14 cellular contexts compared by ENCODE assay signal in the genomic region with DNA sequence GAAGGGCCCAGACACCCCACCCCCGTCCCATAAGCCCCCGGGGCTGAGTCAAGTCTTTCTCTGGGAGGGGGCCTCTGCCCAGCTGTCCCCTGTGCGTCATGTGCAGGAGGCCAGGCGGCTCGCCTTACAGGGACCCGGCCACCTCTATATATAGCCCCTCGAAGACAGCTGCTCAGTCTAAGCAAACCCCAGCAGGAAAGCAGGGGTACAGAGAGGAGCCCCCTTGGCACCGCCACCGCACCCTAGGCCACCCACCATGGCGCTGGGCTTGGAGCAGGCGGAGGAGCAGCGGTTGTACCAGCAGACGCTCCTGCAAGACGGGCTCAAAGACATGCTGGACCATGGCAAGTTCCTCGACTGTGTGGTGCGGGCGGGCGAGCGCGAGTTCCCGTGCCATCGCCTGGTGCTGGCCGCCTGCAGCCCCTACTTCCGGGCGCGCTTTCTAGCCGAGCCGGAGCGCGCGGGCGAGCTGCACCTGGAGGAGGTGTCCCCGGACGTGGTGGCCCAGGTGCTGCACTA. TPM values are rescaled to one million over a fixed set of nuclear protein-coding genes. Genes with fewer than 3 reads are reported as not detected.
A peak's percentile ranks its signal among the peaks of the same experiment; 100 is the strongest.
DNase-seq lines count a peak whose midpoint lies in the region; ATAC-seq and TF ChIP-seq lines count a peak whose summit lies in the region.
"Had no signal": no experiment of that assay in that cellular context is flagged by ENCODE, and none has a peak within 500 bp of the region (broad histone marks: within the 10 kb centered on the region; RNA-seq: fewer than 3 reads in every experiment).

Gene KLHL40, plus strand, starts transcription at position 175 of the 519 bp plus-strand sequence. Its CDS starts 82 bp downstream, at position 257.

- no peaks in the 10 kb centered on the region for H3F3A ChIP-seq in SK-N-SH (replicated peaks; ENCODE audit: insufficient read depth)

- CTCF ChIA-PET in SK-N-SH (lab: Yijun Ruan, JAX) = interaction anchor here (0.6 to 0.7 kb wide), 2 partner anchors 27 to 95 kb away, joined by 3 read pairs; no protein-coding TSS in a partner anchor

- no peaks in the 10 kb centered on the region for H3K36me3 ChIP-seq in SK-N-SH (replicated peaks in 1 of 2; ENCODE audit: control insufficient read depth in 1 of 2, insufficient read depth in 2 of 2, low read length in 1 of 2)
- no peaks in the 10 kb centered on the region for H3K36me3 ChIP-seq in hepatocyte (replicated peaks; ENCODE audit: insufficient read depth, low read depth)
- H3K36me3 ChIP-seq in BE2C = no peaks in the 10 kb centered on the region

- H3K27me3 ChIP-seq in SK-N-SH (ENCODE audit: insufficient read depth) (peaks cover 19% of the 10 kb centered on the region; the same call in 1 of the 2 replicates), hepatocyte (no peaks in the 10 kb centered on the region), BE2C (no peaks in the 10 kb centered on the region)

- H3K4me1 Mint-ChIP-seq in stimulated activated effector memory CD8-positive, alpha-beta T cell treated with anti-CD3 and anti-CD28 coated beads, Interleukin-12 subunit alpha, Interleukin-12 subunit beta, amount 100 ng/mL, for 72 hours = peaks cover 8% of the 10 kb centered on the region

- H3K4me2 ChIP-seq in SK-N-SH = peak within 1 kb of the TSS; percentile 77
- peak within 1 kb of the TSS; percentile 26 for H3K4me2 ChIP-seq in hepatocyte

- no peak within 1 kb of the TSS for H3K27ac Mint-ChIP-seq in stimulated activated effector memory CD8-positive, alpha-beta T cell treated with anti-CD3 and anti-CD28 coated beads, Interleukin-12 subunit alpha, Interleukin-12 subunit beta, amount 100 ng/mL, for 72 hours
- H3K27ac Mint-ChIP-seq: WTC11 had no signal

- ATAC-seq in SK-N-SH treated with all-trans-retinoic acid at 6 μM for 48 hours (no peak; the same call in 2 of the 3 replicates), GM19351 (IDR thresholded peaks at IDR 0.05; ENCODE audit: unreplicated experiment) (no peak)
- no peak for ATAC-seq in stimulated activated effector memory CD8-positive, alpha-beta T cell treated with anti-CD3 and anti-CD28 coated beads, Interleukin-12 subunit alpha, Interleukin-12 subunit beta, amount 100 ng/mL, for 72 hours
- ATAC-seq: WTC11 had no signal

- H2AFZ ChIP-seq in SK-N-SH (ENCODE audit: low read depth) (no peak within 1 kb of the TSS), hepatocyte (no peak within 1 kb of the TSS)

- H3K4me3 ChIP-seq in SK-N-SH (ENCODE audit: low read depth in 2 of 2, low read length in 1 of 2) = peak within 1 kb of the TSS in 1 of 2 experiments; percentile 6; a peak in 1 of 4 replicates
- H3K4me3 ChIP-seq in hepatocyte = no peak within 1 kb of the TSS
- no peak within 1 kb of the TSS for H3K4me3 ChIP-seq in BE2C (ENCODE audit: low read depth, low read length)

- no peaks in the 10 kb centered on the region for H3K79me2 ChIP-seq in SK-N-SH (ENCODE audit: insufficient read depth)
- no peaks in the 10 kb centered on the region for H3K79me2 ChIP-seq in hepatocyte

- no peaks in the 10 kb centered on the region for H3K36me3 Mint-ChIP-seq in stimulated activated effector memory CD8-positive, alpha-beta T cell treated with anti-CD3 and anti-CD28 coated beads, Interleukin-12 subunit alpha, Interleukin-12 subunit beta, amount 100 ng/mL, for 72 hours
- H3K36me3 Mint-ChIP-seq: WTC11 had no signal

- no peaks in the 10 kb centered on the region; a peak in 1 of 4 replicates for H3K4me1 ChIP-seq in SK-N-SH (ENCODE audit: control insufficient read depth in 1 of 2, insufficient read depth in 2 of 2, low read depth in 1 of 2, low read length in 1 of 2)
- H3K4me1 ChIP-seq in hepatocyte (ENCODE audit: insufficient read depth) = peaks cover 5% of the 10 kb centered on the region
- H3K4me1 ChIP-seq in BE2C = no peaks in the 10 kb centered on the region

- H3K9me3 ChIP-seq in SK-N-SH (no peaks in the 10 kb centered on the region), hepatocyte (ENCODE audit: low read depth) (no peaks in the 10 kb centered on the region), BE2C (no peaks in the 10 kb centered on the region)

- TF ChIP-seq EP300 in SK-N-SH (IDR thresholded peaks at IDR 0.05; ENCODE audit: borderline replicate concordance in 1 of 2, low read depth in 1 of 2, low read length in 1 of 2) = no peak

- H3K27ac ChIP-seq in SK-N-SH (ENCODE audit: low read depth in 2 of 2, low read length in 1 of 2) (no peak within 1 kb of the TSS), angular gyrus (ENCODE audit: low read depth, low read length) (peak within 1 kb of the TSS; percentile 67), hepatocyte (peak within 1 kb of the TSS; percentile 72)
- H3K27ac ChIP-seq: 22Rv1 had no signal

- DNase-seq in SK-N-SH = no peak
- no peak for DNase-seq in hepatocyte (ENCODE audit: low spot score)
- no peak for DNase-seq in stimulated activated effector memory CD8-positive, alpha-beta T cell treated with anti-CD3 and anti-CD28 coated beads, Interleukin-12 subunit alpha, Interleukin-12 subunit beta, amount 100 ng/mL, for 72 hours (ENCODE audit: low spot score in 2 of 2)
- DNase-seq in NCI-H510A treated with DMSO at 0.1 percent for 48 hours (lab: John Stamatoyannopoulos, UW) = no peak
- no peak for DNase-seq in BE2C
- DNase-seq: activated gamma-delta T cell treated with Interleukin-2 at 50 U/mL for 16 hours, SHP77, small intestine had no signal

- WGBS in SK-N-SH (ENCODE audit: low lambda C conversion rate) = 27% methylated on average over 2 of the region's 34 CpGs
- 95% methylated on average over 33 of the region's 34 CpGs for WGBS in hepatocyte (ENCODE audit: low lambda C conversion rate, missing lambda C conversion rate)

- POLR2A ChIA-PET in SK-N-SH (lab: Yijun Ruan, JAX) = no interaction called here

- no peak within 1 kb of the TSS for H3K9ac ChIP-seq in SK-N-SH

- H3K4me3 Mint-ChIP-seq in stimulated activated effector memory CD8-positive, alpha-beta T cell treated with anti-CD3 and anti-CD28 coated beads, Interleukin-12 subunit alpha, Interleukin-12 subunit beta, amount 100 ng/mL, for 72 hours = peak within 1 kb of the TSS; percentile 9
- H3K4me3 Mint-ChIP-seq: WTC11 had no signal

- H4K20me1 ChIP-seq in SK-N-SH (ENCODE audit: insufficient read depth) = no peaks in the 10 kb centered on the region
- no peaks in the 10 kb centered on the region for H4K20me1 ChIP-seq in hepatocyte (ENCODE audit: insufficient read depth, poor library complexity, severe bottlenecking)

- H3K9me3 Mint-ChIP-seq in stimulated activated effector memory CD8-positive, alpha-beta T cell treated with anti-CD3 and anti-CD28 coated beads, Interleukin-12 subunit alpha, Interleukin-12 subunit beta, amount 100 ng/mL, for 72 hours = no peaks in the 10 kb centered on the region
- H3K9me3 Mint-ChIP-seq: WTC11 had no signal

- TF ChIP-seq CTCF in SK-N-SH (IDR thresholded peaks at IDR 0.05) (no peak), hepatocyte (IDR thresholded peaks at IDR 0.05; ENCODE audit: poor library complexity) (no peak), BE2C (IDR thresholded peaks at IDR 0.05; ENCODE audit: low read depth, low read length) (no peak)

- no peak for TF ChIP-seq RAD21 in SK-N-SH (IDR thresholded peaks at IDR 0.05; ENCODE audit: low read length)

- H3K9me2 ChIP-seq in SK-N-SH (no peaks in the 10 kb centered on the region), hepatocyte (replicated peaks; ENCODE audit: insufficient read depth) (no peaks in the 10 kb centered on the region)

TF ChIP-seq in SK-N-SH, 30 proteins besides CTCF, POLR2A, EP300 and RAD21 (continues in another document):
- TF ChIP-seq NRF1 (IDR thresholded peaks at IDR 0.05; ENCODE audit: low read depth, low read length) = no peak
- no peak for TF ChIP-seq TCF12 (IDR thresholded peaks at IDR 0.05)
- TF ChIP-seq, protein P1, sequence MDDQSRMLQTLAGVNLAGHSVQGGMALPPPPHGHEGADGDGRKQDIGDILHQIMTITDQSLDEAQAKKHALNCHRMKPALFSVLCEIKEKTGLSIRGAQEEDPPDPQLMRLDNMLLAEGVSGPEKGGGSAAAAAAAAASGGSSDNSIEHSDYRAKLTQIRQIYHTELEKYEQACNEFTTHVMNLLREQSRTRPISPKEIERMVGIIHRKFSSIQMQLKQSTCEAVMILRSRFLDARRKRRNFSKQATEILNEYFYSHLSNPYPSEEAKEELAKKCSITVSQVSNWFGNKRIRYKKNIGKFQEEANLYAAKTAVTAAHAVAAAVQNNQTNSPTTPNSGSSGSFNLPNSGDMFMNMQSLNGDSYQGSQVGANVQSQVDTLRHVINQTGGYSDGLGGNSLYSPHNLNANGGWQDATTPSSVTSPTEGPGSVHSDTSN (IDR thresholded peaks at IDR 0.05) = no peak
- no peak for TF ChIP-seq CHD2 (IDR thresholded peaks at IDR 0.05; ENCODE audit: low read length, partially characterized antibody)
- no peak for TF ChIP-seq TEAD4 (IDR thresholded peaks at IDR 0.05; ENCODE audit: borderline replicate concordance, insufficient read depth)
- no peak for TF ChIP-seq MEF2A (IDR thresholded peaks at IDR 0.05; ENCODE audit: borderline replicate concordance, low read depth)
- no peak for TF ChIP-seq RXRA (IDR thresholded peaks at IDR 0.05; ENCODE audit: borderline replicate concordance, low read depth)
- no peak for TF ChIP-seq RCOR1 (IDR thresholded peaks at IDR 0.05; ENCODE audit: low read length)

TF ChIP-seq in SK-N-SH treated with all-trans-retinoic acid at 6 μM for 48 hours, 23 proteins besides CTCF, POLR2A, EP300 and RAD21 (continues in another document):
- TF ChIP-seq, protein P2, sequence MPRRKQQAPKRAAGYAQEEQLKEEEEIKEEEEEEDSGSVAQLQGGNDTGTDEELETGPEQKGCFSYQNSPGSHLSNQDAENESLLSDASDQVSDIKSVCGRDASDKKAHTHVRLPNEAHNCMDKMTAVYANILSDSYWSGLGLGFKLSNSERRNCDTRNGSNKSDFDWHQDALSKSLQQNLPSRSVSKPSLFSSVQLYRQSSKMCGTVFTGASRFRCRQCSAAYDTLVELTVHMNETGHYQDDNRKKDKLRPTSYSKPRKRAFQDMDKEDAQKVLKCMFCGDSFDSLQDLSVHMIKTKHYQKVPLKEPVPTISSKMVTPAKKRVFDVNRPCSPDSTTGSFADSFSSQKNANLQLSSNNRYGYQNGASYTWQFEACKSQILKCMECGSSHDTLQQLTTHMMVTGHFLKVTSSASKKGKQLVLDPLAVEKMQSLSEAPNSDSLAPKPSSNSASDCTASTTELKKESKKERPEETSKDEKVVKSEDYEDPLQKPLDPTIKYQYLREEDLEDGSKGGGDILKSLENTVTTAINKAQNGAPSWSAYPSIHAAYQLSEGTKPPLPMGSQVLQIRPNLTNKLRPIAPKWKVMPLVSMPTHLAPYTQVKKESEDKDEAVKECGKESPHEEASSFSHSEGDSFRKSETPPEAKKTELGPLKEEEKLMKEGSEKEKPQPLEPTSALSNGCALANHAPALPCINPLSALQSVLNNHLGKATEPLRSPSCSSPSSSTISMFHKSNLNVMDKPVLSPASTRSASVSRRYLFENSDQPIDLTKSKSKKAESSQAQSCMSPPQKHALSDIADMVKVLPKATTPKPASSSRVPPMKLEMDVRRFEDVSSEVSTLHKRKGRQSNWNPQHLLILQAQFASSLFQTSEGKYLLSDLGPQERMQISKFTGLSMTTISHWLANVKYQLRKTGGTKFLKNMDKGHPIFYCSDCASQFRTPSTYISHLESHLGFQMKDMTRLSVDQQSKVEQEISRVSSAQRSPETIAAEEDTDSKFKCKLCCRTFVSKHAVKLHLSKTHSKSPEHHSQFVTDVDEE (CRISPR knock-in tag; IDR thresholded peaks at IDR 0.05) = no peak

RNA-seq across cellular contexts. Expression of gene KLHL40, which starts in this region (rescaled TPM):
- polyA plus RNA-seq in SK-N-SH (2012; rRNA removed) (not detected in 2 replicates), hepatocyte (not detected in 2 replicates)
- not detected in 2 replicates for polyA plus RNA-seq in SK-N-SH (2012; cell fraction: cytosol; rRNA removed)
- not detected in 2 replicates for polyA plus RNA-seq in SK-N-SH (2012; cell fraction: nucleus; rRNA removed)
- not detected in 2 replicates for total RNA-seq in hepatocyte
- not detected for polyA plus RNA-seq in BE2C (2012; ENCODE audit: insufficient read depth, insufficient read length, low read depth)
- total RNA-seq: mucosa of gallbladder, WTC11 had no signal

Comparison
In these comparisons a context has a peak if more than half of its experiments do, and no peak if none do; other contexts are left out.
1. H3K27ac ChIP-seq: peak in angular gyrus (single experiment) and hepatocyte (single experiment); none in SK-N-SH (0 of 2).